Comparison of ENCODE assay signal across 1 cellular context in genomic region chr9:135992486-135993408, GRCh38.
TF ChIP-seq lines count a peak whose summit lies in the region.

No MANE protein-coding gene starts in this region.

TF ChIP-seq in HepG2, 621 proteins besides CTCF, POLR2A, EP300 and RAD21 (continued from another document and continues in another):
- TF ChIP-seq ZSCAN5A (CRISPR knock-in tag; IDR thresholded peaks at IDR 0.05; ENCODE audit: borderline replicate concordance) (no peak), ZNF343 (CRISPR knock-in tag; IDR thresholded peaks at IDR 0.05) (peak; percentile 87; the same call in 1 of the 2 replicates), NCOA1 (CRISPR knock-in tag; IDR thresholded peaks at IDR 0.05) (no peak), ZBED4 (CRISPR knock-in tag; IDR thresholded peaks at IDR 0.05; ENCODE audit: borderline replicate concordance) (peak; percentile 26; the same call in 1 of the 2 replicates), FLYWCH1 (CRISPR knock-in tag; IDR thresholded peaks at IDR 0.05) (no peak), YEATS4 (CRISPR knock-in tag; IDR thresholded peaks at IDR 0.05; ENCODE audit: borderline replicate concordance) (peak; percentile 82; the same call in 1 of the 2 replicates), ZNF614 (CRISPR knock-in tag; IDR thresholded peaks at IDR 0.05; ENCODE audit: borderline replicate concordance) (peak; percentile 50; the same call in 1 of the 2 replicates), CHD2 (IDR thresholded peaks at IDR 0.05; ENCODE audit: low read depth, low read length) (peak; percentile 66), DZIP1 (CRISPR knock-in tag; IDR thresholded peaks at IDR 0.05) (0 out of 2 replicates have a peak, but pooled peaks have one; percentile 21), ZNF484 (CRISPR knock-in tag; IDR thresholded peaks at IDR 0.05; ENCODE audit: borderline replicate concordance, low read depth) (peak; percentile 80; the same call in 1 of the 2 replicates), AFF4 (CRISPR knock-in tag; IDR thresholded peaks at IDR 0.05) (no peak), ZNF446 (CRISPR knock-in tag; IDR thresholded peaks at IDR 0.05) (no peak), MAFF (IDR thresholded peaks at IDR 0.05; ENCODE audit: low read depth, low read length) (no peak), ZSCAN21 (CRISPR knock-in tag; IDR thresholded peaks at IDR 0.05; ENCODE audit: borderline replicate concordance) (peak; percentile 75; the same call in 1 of the 2 replicates), ZNF720 (CRISPR knock-in tag; IDR thresholded peaks at IDR 0.05) (no peak), KDM5B (CRISPR knock-in tag; IDR thresholded peaks at IDR 0.05; ENCODE audit: borderline replicate concordance) (no peak; the same call in 1 of the 2 replicates), U2AF2 (IDR thresholded peaks at IDR 0.05; ENCODE audit: low read depth, low read length) (no peak), RXRA (CRISPR knock-in tag; IDR thresholded peaks at IDR 0.05) (peak; percentile 42; the same call in 1 of the 2 replicates), PHF21A (CRISPR knock-in tag; IDR thresholded peaks at IDR 0.05) (peak; percentile 93), SOX5 (CRISPR knock-in tag; IDR thresholded peaks at IDR 0.05; ENCODE audit: borderline replicate concordance) (peak; percentile 32), GATA4 (IDR thresholded peaks at IDR 0.05; ENCODE audit: borderline replicate concordance, low read depth) (peak; percentile 40; the same call in 1 of the 2 replicates), ZNF816 (CRISPR knock-in tag; IDR thresholded peaks at IDR 0.05; ENCODE audit: borderline replicate concordance) (0 out of 2 replicates have a peak, but pooled peaks have one; percentile 10), MYNN (CRISPR knock-in tag; IDR thresholded peaks at IDR 0.05; ENCODE audit: low read depth) (no peak), ZNF781 (CRISPR knock-in tag; IDR thresholded peaks at IDR 0.05; ENCODE audit: borderline replicate concordance, not compliant biosample characterization) (peak; percentile 62), KAT2B (IDR thresholded peaks at IDR 0.05; ENCODE audit: borderline replicate concordance, low read depth, low read length) (no peak), MIER2 (CRISPR knock-in tag; IDR thresholded peaks at IDR 0.05) (0 out of 2 replicates have a peak, but pooled peaks have one; percentile 52), GATAD2A (CRISPR knock-in tag; IDR thresholded peaks at IDR 0.05) (peak; percentile 43; the same call in 1 of the 2 replicates), FOXC1 (CRISPR knock-in tag; IDR thresholded peaks at IDR 0.05; ENCODE audit: borderline replicate concordance) (peak; percentile 95), KAT7 (CRISPR knock-in tag; IDR thresholded peaks at IDR 0.05; ENCODE audit: borderline replicate concordance) (peak; percentile 54; the same call in 1 of the 2 replicates), ZNF335 (CRISPR knock-in tag; IDR thresholded peaks at IDR 0.05) (peak; percentile 38; the same call in 1 of the 2 replicates), SOX13 (IDR thresholded peaks at IDR 0.05) (no peak), SOX13 (CRISPR knock-in tag; conservative IDR thresholded peaks at IDR 0.05 in 1 of 2, IDR thresholded peaks at IDR 0.05 in 1 of 2) (peak in 1 of 2 experiments; percentile 28; a peak in 2 of 4 replicates), ZNF737 (CRISPR knock-in tag; IDR thresholded peaks at IDR 0.05; ENCODE audit: borderline replicate concordance) (no peak), MAFG (CRISPR knock-in tag; IDR thresholded peaks at IDR 0.05) (no peak), REPIN1 (CRISPR knock-in tag; IDR thresholded peaks at IDR 0.05; ENCODE audit: borderline replicate concordance, low read depth) (no peak), IKZF5 (CRISPR knock-in tag; IDR thresholded peaks at IDR 0.05) (peak; percentile 88), TAF15 (IDR thresholded peaks at IDR 0.05; ENCODE audit: low read depth, low read length, poor library complexity, severe bottlenecking) (peak; percentile 64), MLX (CRISPR knock-in tag; IDR thresholded peaks at IDR 0.05) (peak; percentile 46; the same call in 1 of the 2 replicates), ZIK1 (CRISPR knock-in tag; IDR thresholded peaks at IDR 0.05; ENCODE audit: borderline replicate concordance, low read depth) (no peak; the same call in 1 of the 2 replicates), ZNF768 (CRISPR knock-in tag; IDR thresholded peaks at IDR 0.05) (peak; percentile 100), RELA (CRISPR knock-in tag; IDR thresholded peaks at IDR 0.05) (peak; percentile 90), FOXM1 (CRISPR knock-in tag; IDR thresholded peaks at IDR 0.05) (no peak), BCL3 (CRISPR knock-in tag; IDR thresholded peaks at IDR 0.05) (peak; percentile 45; the same call in 1 of the 2 replicates), DRAP1 (CRISPR knock-in tag; IDR thresholded peaks at IDR 0.05) (peak; percentile 80; the same call in 1 of the 2 replicates), ATF7 (IDR thresholded peaks at IDR 0.05) (no peak), ATF7 (CRISPR knock-in tag; IDR thresholded peaks at IDR 0.05) (no peak), NR2F1 (CRISPR knock-in tag; IDR thresholded peaks at IDR 0.05) (0 out of 4 replicates have a peak, but pooled peaks of 1 of the 2 experiments have one; percentile 3), ZNF674 (CRISPR knock-in tag; IDR thresholded peaks at IDR 0.05; ENCODE audit: low read depth) (peak; percentile 22; the same call in 1 of the 2 replicates), JUND (CRISPR knock-in tag; IDR thresholded peaks at IDR 0.05) (no peak), RFXAP (CRISPR knock-in tag; IDR thresholded peaks at IDR 0.05; ENCODE audit: borderline replicate concordance) (no peak; the same call in 1 of the 2 replicates), ZGPAT (CRISPR knock-in tag; IDR thresholded peaks at IDR 0.05) (peak; percentile 89)
